27 cellular contexts compared by ENCODE assay signal in genomic region chr9:99578666-99579065, GRCh38.
A peak's percentile ranks its signal among the peaks of the same experiment; 100 is the strongest.
DNase-seq lines count a peak whose midpoint lies in the region; ATAC-seq, FAIRE-seq and TF ChIP-seq lines count a peak whose summit lies in the region.
"Had no signal": no experiment of that assay in that cellular context is flagged by ENCODE, and none has a peak within 500 bp of the region (broad histone marks: within the 10 kb centered on the region; RNA-seq: fewer than 3 reads in every experiment).

No MANE protein-coding gene starts in this region.

- peak; percentile 37 for DNase-seq in NCI-H82 (lab: John Stamatoyannopoulos, UW)
- DNase-seq in NCI-H82 treated with DMSO at 0.1 percent for 48 hours (lab: John Stamatoyannopoulos, UW; ENCODE audit: unreplicated experiment), result no peak
- no peak for DNase-seq in HepG2 (ENCODE audit: low spot score)
- DNase-seq in right lobe of liver, result no peak
- DNase-seq in activated naive CD8-positive, alpha-beta T cell treated with anti-CD3 and anti-CD28 coated beads, Interleukin-2, amount 50 U/mL, for 24 hours, result no peak
- no peak for DNase-seq in NOMO-1 treated with DMSO at 0.1 percent for 48 hours (lab: John Stamatoyannopoulos, UW; ENCODE audit: unreplicated experiment)
- DNase-seq: AML-193; Caco-2; Calu3; CD4-positive, alpha-beta T cell; CD8-positive, alpha-beta T cell; DMS 273 treated with DMSO at 0.1 percent for 48 hours; DMS153; DMS53; DMS79; DND-41; EL; GDM1 had no signal

- H3K27ac ChIP-seq in HepG2 (ENCODE audit: extremely low read length, insufficient read depth, low read length) (no peak overlapping the region), right lobe of liver (no peak overlapping the region)
- H3K27ac ChIP-seq: 22Rv1, A549, C4-2B had no signal

- no peak for TF ChIP-seq EP300 in HepG2 (IDR thresholded peaks at IDR 0.05; ENCODE audit: low read depth in 2 of 2, low read length in 2 of 2)
- no peak for TF ChIP-seq EP300 in HepG2 (CRISPR knock-in tag; IDR thresholded peaks at IDR 0.05; ENCODE audit: borderline replicate concordance)

- peaks cover 3% of the 10 kb centered on the region for H3K9me3 Mint-ChIP-seq in stimulated activated memory B cell treated with anti-CD40 and anti-IgM and Interleukin-4, amounts not matched to agents 10 μg/mL and 1 μg/mL and 100 μg/mL, for 72 hours
- no peaks in the 10 kb centered on the region for H3K9me3 Mint-ChIP-seq in activated naive CD8-positive, alpha-beta T cell treated with anti-CD3 and anti-CD28 coated beads, Interleukin-2, amount 50 U/mL, for 24 hours
- H3K9me3 Mint-ChIP-seq: CD4-positive, alpha-beta T cell; CD8-positive, alpha-beta T cell had no signal

- no peak for FAIRE-seq in HepG2 (lab: Jason Lieb, UNC)
- FAIRE-seq: A549, GM12878, GM12892, GM18507 had no signal

- no peak overlapping the region for H3K4me3 ChIP-seq in HepG2 (replicated peaks in 1 of 3; ENCODE audit: insufficient read depth in 1 of 3, low read depth in 2 of 3, low read length in 3 of 3)
- H3K4me3 ChIP-seq in right lobe of liver, result no peak overlapping the region
- H3K4me3 ChIP-seq: A549; BLaER1 treated with 17β-estradiol and CSF1 and Interleukin-3, amounts not matched to agents 10 nM and 100 nM; GM12878 had no signal

- H3K4me1 ChIP-seq in HepG2 (ENCODE audit: insufficient read depth, low read length), result no peaks in the 10 kb centered on the region
- no peaks in the 10 kb centered on the region for H3K4me1 ChIP-seq in right lobe of liver
- H3K4me1 ChIP-seq: A549, Caco-2 had no signal

- no peak for TF ChIP-seq POLR2A in HepG2 (IDR thresholded peaks at IDR 0.05; ENCODE audit: insufficient read depth in 1 of 2, low read depth in 2 of 2, low read length in 2 of 2)
- TF ChIP-seq POLR2A in right lobe of liver (IDR thresholded peaks at IDR 0.05), result no peak

- peaks cover 50% of the 10 kb centered on the region for H3K4me1 Mint-ChIP-seq in stimulated activated memory B cell treated with anti-CD40 and anti-IgM and Interleukin-4, amounts not matched to agents 10 μg/mL and 1 μg/mL and 100 μg/mL, for 72 hours
- no peaks in the 10 kb centered on the region for H3K4me1 Mint-ChIP-seq in activated naive CD8-positive, alpha-beta T cell treated with anti-CD3 and anti-CD28 coated beads, Interleukin-2, amount 50 U/mL, for 24 hours

- no peak overlapping the region for H2AFZ ChIP-seq in HepG2 (ENCODE audit: low read length)

- no peaks in the 10 kb centered on the region for H3K36me3 ChIP-seq in HepG2 (replicated peaks in 1 of 2; ENCODE audit: control insufficient read depth in 1 of 2, insufficient read depth in 2 of 2, low read length in 2 of 2)
- no peaks in the 10 kb centered on the region for H3K36me3 ChIP-seq in right lobe of liver
- H3K36me3 ChIP-seq: BLaER1 treated with 17β-estradiol and CSF1 and Interleukin-3, amounts not matched to agents 10 nM and 100 nM had no signal

- H3K4me3 Mint-ChIP-seq in stimulated activated memory B cell treated with anti-CD40 and anti-IgM and Interleukin-4, amounts not matched to agents 10 μg/mL and 1 μg/mL and 100 μg/mL, for 72 hours, result no peak overlapping the region
- no peak overlapping the region for H3K4me3 Mint-ChIP-seq in activated naive CD8-positive, alpha-beta T cell treated with anti-CD3 and anti-CD28 coated beads, Interleukin-2, amount 50 U/mL, for 24 hours
- H3K4me3 Mint-ChIP-seq: B cell; CD4-positive, alpha-beta T cell; CD8-positive, alpha-beta T cell had no signal

- TF ChIP-seq CTCF in HepG2 (CRISPR knock-in tag; IDR thresholded peaks at IDR 0.05), result no peak
- no peak for TF ChIP-seq CTCF in right lobe of liver (IDR thresholded peaks at IDR 0.05)

- peaks cover 3% of the 10 kb centered on the region for H3K36me3 Mint-ChIP-seq in stimulated activated memory B cell treated with anti-CD40 and anti-IgM and Interleukin-4, amounts not matched to agents 10 μg/mL and 1 μg/mL and 100 μg/mL, for 72 hours
- no peaks in the 10 kb centered on the region for H3K36me3 Mint-ChIP-seq in activated naive CD8-positive, alpha-beta T cell treated with anti-CD3 and anti-CD28 coated beads, Interleukin-2, amount 50 U/mL, for 24 hours (ENCODE audit: low read depth)
- H3K36me3 Mint-ChIP-seq: CD8-positive, alpha-beta T cell had no signal

- no peaks in the 10 kb centered on the region for H3K79me2 ChIP-seq in HepG2 (ENCODE audit: insufficient read depth, low read length)

- H3K9me3 ChIP-seq in HepG2 (ENCODE audit: low read length) (no peaks in the 10 kb centered on the region), right lobe of liver (no peaks in the 10 kb centered on the region)
- H3K9me3 ChIP-seq: A549, Caco-2 had no signal

- CTCF ChIA-PET in HepG2 (lab: Yijun Ruan, JAX; ENCODE audit: low intra/inter-chr PET ratio, low total read pairs), result no interaction called here

- peak overlapping the region; percentile 23 for H3K27ac Mint-ChIP-seq in stimulated activated memory B cell treated with anti-CD40 and anti-IgM and Interleukin-4, amounts not matched to agents 10 μg/mL and 1 μg/mL and 100 μg/mL, for 72 hours
- H3K27ac Mint-ChIP-seq in activated naive CD8-positive, alpha-beta T cell treated with anti-CD3 and anti-CD28 coated beads, Interleukin-2, amount 50 U/mL, for 24 hours, result no peak overlapping the region
- H3K27ac Mint-ChIP-seq: B cell; CD4-positive, alpha-beta T cell; CD8-positive, alpha-beta T cell had no signal

- H4K20me1 ChIP-seq in HepG2 (ENCODE audit: insufficient read depth, low read length), result no peaks in the 10 kb centered on the region
- H4K20me1 ChIP-seq: BLaER1 treated with 17β-estradiol and CSF1 and Interleukin-3, amounts not matched to agents 10 nM and 100 nM had no signal

- H3K27me3 ChIP-seq in HepG2 (ENCODE audit: control insufficient read depth in 1 of 2, insufficient read depth in 2 of 2, low read length in 2 of 2), result no peaks in the 10 kb centered on the region; a peak in 1 of 5 replicates
- H3K27me3 ChIP-seq in right lobe of liver, result no peaks in the 10 kb centered on the region
- H3K27me3 ChIP-seq: BLaER1 treated with 17β-estradiol and CSF1 and Interleukin-3, amounts not matched to agents 10 nM and 100 nM had no signal

- WGBS in HepG2 (ENCODE audit: low lambda C conversion rate), result 4% methylated on average over 1 of the region's 1 CpG
- WGBS in right lobe of liver (ENCODE audit: insufficient coverage, low coverage, low lambda C conversion rate, missing lambda C conversion rate), result 82% methylated on average over 1 of the region's 1 CpG

- POLR2A ChIA-PET in HepG2 (lab: Yijun Ruan, JAX), result no interaction called here

- no peak overlapping the region for H3K9ac ChIP-seq in HepG2 (ENCODE audit: insufficient read depth, low read depth, low read length)
- H3K9ac ChIP-seq: BLaER1 treated with 17β-estradiol and CSF1 and Interleukin-3, amounts not matched to agents 10 nM and 100 nM had no signal

- intact Hi-C loops in HepG2 (cut with micrococcal nuclease; ENCODE audit: unreplicated experiment) (no loop called here), right lobe of liver (cut with DNase I) (no loop called here)

- TF ChIP-seq RAD21 in HepG2 (CRISPR knock-in tag; IDR thresholded peaks at IDR 0.05), result no peak

- no peaks in the 10 kb centered on the region for H3K27me3 Mint-ChIP-seq in stimulated activated memory B cell treated with anti-CD40 and anti-IgM and Interleukin-4, amounts not matched to agents 10 μg/mL and 1 μg/mL and 100 μg/mL, for 72 hours
- no peaks in the 10 kb centered on the region for H3K27me3 Mint-ChIP-seq in activated naive CD8-positive, alpha-beta T cell treated with anti-CD3 and anti-CD28 coated beads, Interleukin-2, amount 50 U/mL, for 24 hours
- H3K27me3 Mint-ChIP-seq: B cell had no signal

- ATAC-seq in HepG2 (no peak), right lobe of liver (no peak)
- no peak for ATAC-seq in stimulated activated memory B cell treated with anti-CD40 and anti-IgM and Interleukin-4, amounts not matched to agents 10 μg/mL and 1 μg/mL and 100 μg/mL, for 72 hours
- no peak for ATAC-seq in activated naive CD8-positive, alpha-beta T cell treated with anti-CD3 and anti-CD28 coated beads, Interleukin-2, amount 50 U/mL, for 24 hours
- ATAC-seq: A549; CD8-positive, alpha-beta T cell; GM12878 had no signal

- in situ Hi-C loops in HepG2 (cut with HindIII; ENCODE audit: extremely low pct_ligation_motif_present, low pct_unique_long_range_greater_than_20kb), result no loop called here

- H3K4me2 ChIP-seq in HepG2 (ENCODE audit: low read depth, low read length), result no peak overlapping the region
- H3K4me2 ChIP-seq: A549 had no signal

- no TSS peak for BruUV-seq in HepG2 (replicated peaks; lab: Mats Ljungman, UMichigan)

TF ChIP-seq in HepG2, 621 proteins besides CTCF, POLR2A, EP300 and RAD21:
- TF ChIP-seq ZNF7 (CRISPR knock-in tag; IDR thresholded peaks at IDR 0.05) (no peak), USF2 (IDR thresholded peaks at IDR 0.05; ENCODE audit: low read depth, low read length) (no peak), USF2 (CRISPR knock-in tag; IDR thresholded peaks at IDR 0.05; ENCODE audit: borderline replicate concordance) (no peak), TSC22D2 (CRISPR knock-in tag; IDR thresholded peaks at IDR 0.05; ENCODE audit: borderline replicate concordance) (no peak), ZNF629 (CRISPR knock-in tag; conservative IDR thresholded peaks at IDR 0.05) (0 out of 2 replicates have a peak, but pooled peaks have one; percentile 20), SETDB1 (CRISPR knock-in tag; IDR thresholded peaks at IDR 0.05; ENCODE audit: borderline replicate concordance) (no peak), TEF (CRISPR knock-in tag; IDR thresholded peaks at IDR 0.05) (no peak), RARA (CRISPR knock-in tag; IDR thresholded peaks at IDR 0.05) (no peak), GLI4 (CRISPR knock-in tag; IDR thresholded peaks at IDR 0.05; ENCODE audit: borderline replicate concordance) (no peak)
